ENCODE assay signal across 20 cellular contexts in genomic region chr16:5108505-5109158, GRCh38. TPM values are rescaled to one million over a fixed set of nuclear protein-coding genes. Genes with fewer than 3 reads are reported as not detected.
"Had no signal": no experiment of that assay in that cellular context is flagged by ENCODE, and none has a peak within 500 bp of the region (broad histone marks: within the 10 kb centered on the region; RNA-seq: fewer than 3 reads in every experiment).

No MANE protein-coding gene starts in this region.

- H3K36me3 ChIP-seq: esophagus squamous epithelium, gastroesophageal sphincter, neural progenitor cell, pancreas, prostate gland, uterus had no signal

- DNase-seq: cerebellar nuclear complex; effector memory CD8-positive, alpha-beta T cell; esophagus squamous epithelium; foreskin fibroblast; glutamatergic neuron; mesenchymal stem cell; midbrain; occipital lobe; pancreas; retina; stimulated activated CD4-positive, alpha-beta T cell treated with anti-CD3 and anti-CD28 coated beads, Interleukin-2, amount 100 ng/mL, for 48 hours; stimulated activated naive CD4-positive, alpha-beta T cell treated with Interleukin-2 at 50 U/mL for 16 hours; uterus had no signal

- H3K27me3 ChIP-seq: esophagus squamous epithelium, gastroesophageal sphincter, neural progenitor cell, pancreas, uterus had no signal

- ATAC-seq: effector memory CD8-positive, alpha-beta T cell; gastroesophageal sphincter; natural killer cell treated with Interleukin-12 subunit alpha and Interleukin-12 subunit beta and Interleukin-15 and Interleukin-18, amount 100 ng/mL, for 72 hours; pancreas had no signal

- H3K4me1 ChIP-seq: esophagus squamous epithelium, gastroesophageal sphincter, neural progenitor cell, pancreas, prostate gland, uterus had no signal

- H3K4me2 ChIP-seq: neural progenitor cell, smooth muscle cell had no signal

- H2AFZ ChIP-seq: neural progenitor cell had no signal

- H3K4me3 ChIP-seq: esophagus squamous epithelium, gastroesophageal sphincter, lung, neural progenitor cell, pancreas, prostate gland, smooth muscle cell, uterus had no signal

- H3K9me3 ChIP-seq: esophagus squamous epithelium, gastroesophageal sphincter, pancreas, prostate gland, uterus had no signal

- H3K27ac ChIP-seq: esophagus squamous epithelium, gastroesophageal sphincter, neural progenitor cell, pancreas, prostate gland, uterus had no signal

- H3K9ac ChIP-seq: neural progenitor cell had no signal

RNA-seq across cellular contexts. Expression of gene C16orf89, which starts 42.9 kb away (rescaled TPM):
- total RNA-seq: epithelial cell of proximal tubule; natural killer cell treated with Interleukin-12 subunit alpha and Interleukin-12 subunit beta and Interleukin-15 and Interleukin-18, amount 100 ng/mL, for 72 hours; smooth muscle cell had no signal
- polyA plus RNA-seq: smooth muscle cell had no signal
